ENCODE assay signal across 17 cellular contexts in genomic region chr16:35195173-35195863, GRCh38.
DNase-seq lines count a peak whose midpoint lies in the region; FAIRE-seq and TF ChIP-seq lines count a peak whose summit lies in the region.
"Had no signal": no experiment of that assay in that cellular context is flagged by ENCODE, and none has a peak within 500 bp of the region (broad histone marks: within the 10 kb centered on the region; RNA-seq: fewer than 3 reads in every experiment).

No MANE protein-coding gene starts in this region.

- no peaks in the 10 kb centered on the region for H3K36me3 ChIP-seq in KMS-11 (ENCODE audit: insufficient read depth)
- no peaks in the 10 kb centered on the region for H3K36me3 ChIP-seq in kidney (ENCODE audit: control insufficient read depth in 1 of 2, insufficient read depth in 2 of 2, low read length in 2 of 2)
- no peaks in the 10 kb centered on the region for H3K36me3 ChIP-seq in trophoblast cell (ENCODE audit: control insufficient read depth in 1 of 2, insufficient read depth in 2 of 2, low read length in 2 of 2)
- H3K36me3 ChIP-seq: SJSA1 had no signal

- no peak overlapping the region for H3K4ac ChIP-seq in trophoblast cell (ENCODE audit: low read depth, low read length)

- no peaks in the 10 kb centered on the region for H3K9me3 ChIP-seq in kidney (ENCODE audit: control insufficient read depth in 1 of 2, low read length in 2 of 2)
- H3K9me3 ChIP-seq in trophoblast cell (ENCODE audit: insufficient read depth, low read depth, low read length) = peaks cover 45% of the 10 kb centered on the region

- intact Hi-C loops in kidney (cut with DNase I) = no loop called here
- intact Hi-C loops in cardiac septum (cut with DNase I) = no loop called here

- H3K4me3 ChIP-seq in KMS-11 (IDR thresholded peaks at IDR 0.05; ENCODE audit: insufficient read depth, low read depth, low read length) (no peak overlapping the region), kidney (ENCODE audit: low read length in 2 of 2) (no peak overlapping the region), trophoblast cell (ENCODE audit: low read depth, low read length) (no peak overlapping the region)
- H3K4me3 ChIP-seq: SJSA1 had no signal

- DNase-seq in Daoy (ENCODE audit: low read depth) = peak; percentile 34
- peak; percentile 57 for DNase-seq in RPMI8226
- DNase-seq in kidney = peak; percentile 54
- DNase-seq in iPS-NIHi7 (ENCODE audit: extremely low spot score) = no peak
- DNase-seq in cardiac septum (ENCODE audit: low spot score) = no peak
- no peak for DNase-seq in trophoblast cell
- DNase-seq in NCI-H128 (lab: John Stamatoyannopoulos, UW; ENCODE audit: unreplicated experiment) = no peak
- DNase-seq: ACHN; CD4-positive, alpha-beta T cell; Karpas-422; NCI-H1436; NCI-H510A had no signal

- no peak overlapping the region for H2BK120ac ChIP-seq in trophoblast cell (ENCODE audit: insufficient read depth, low read length, poor library complexity)

- H4K8ac ChIP-seq in trophoblast cell (ENCODE audit: low read depth, low read length) = no peak overlapping the region

- FAIRE-seq in kidney (lab: Jason Lieb, UNC) = no peak
- FAIRE-seq: D721Med, H1, HepG2 had no signal

- H4K91ac ChIP-seq in trophoblast cell (ENCODE audit: low read depth, low read length) = no peak overlapping the region

- 0 out of 2 replicates have a peak, but pooled peaks have one; percentile 19 for TF ChIP-seq CTCF in KMS-11 (conservative IDR thresholded peaks at IDR 0.05; ENCODE audit: low read depth, low read length)
- TF ChIP-seq CTCF in kidney (IDR thresholded peaks at IDR 0.05; ENCODE audit: borderline replicate concordance, extremely low read depth, insufficient read depth) = no peak

- H3K27me3 ChIP-seq in KMS-11 (ENCODE audit: insufficient read depth, low read depth) = no peaks in the 10 kb centered on the region
- H3K27me3 ChIP-seq in trophoblast cell (ENCODE audit: insufficient read depth, low read length) = no peaks in the 10 kb centered on the region
- H3K27me3 ChIP-seq: SJSA1 had no signal

- H2BK5ac ChIP-seq in trophoblast cell (ENCODE audit: low read depth, low read length, poor library complexity) = no peak overlapping the region

- H3K14ac ChIP-seq in trophoblast cell (ENCODE audit: low read length) = no peak overlapping the region

- H3K23ac ChIP-seq in trophoblast cell (ENCODE audit: low read length) = no peak overlapping the region

- H3K79me1 ChIP-seq in trophoblast cell (ENCODE audit: low read length) = no peaks in the 10 kb centered on the region

- no peak overlapping the region for H3K18ac ChIP-seq in trophoblast cell (ENCODE audit: low read length)

- no CpG with 5 or more reads among the region's 29 CpGs for WGBS in trophoblast cell (ENCODE audit: extremely low coverage, insufficient coverage, insufficient read length)

- H4K12ac ChIP-seq in trophoblast cell (ENCODE audit: low read depth, low read length) = no peak overlapping the region

- H3K4me2 ChIP-seq in KMS-11 (no peak overlapping the region), trophoblast cell (ENCODE audit: low read length) (no peak overlapping the region)

- H3K27ac ChIP-seq in KMS-11 = no peak overlapping the region
- no peak overlapping the region for H3K27ac ChIP-seq in kidney (ENCODE audit: low read depth in 2 of 2, low read length in 2 of 2)
- no peak overlapping the region for H3K27ac ChIP-seq in trophoblast cell (ENCODE audit: low read depth, low read length)
- H3K27ac ChIP-seq: SJSA1 had no signal

- H4K20me1 ChIP-seq in KMS-11 (ENCODE audit: insufficient read depth) = no peaks in the 10 kb centered on the region

- no peak overlapping the region for H2BK12ac ChIP-seq in trophoblast cell (ENCODE audit: low read length)

- no peak overlapping the region for H3K9ac ChIP-seq in KMS-11
- no peak overlapping the region for H3K9ac ChIP-seq in kidney (ENCODE audit: low read length in 2 of 2)
- H3K9ac ChIP-seq in trophoblast cell (ENCODE audit: low read length) = no peak overlapping the region

- H2AFZ ChIP-seq in KMS-11 (ENCODE audit: low read depth) (no peak overlapping the region), trophoblast cell (ENCODE audit: insufficient read depth, low read length, poor library complexity) (no peak overlapping the region)

- no peaks in the 10 kb centered on the region for H3K4me1 ChIP-seq in KMS-11 (ENCODE audit: low read depth, poor library complexity, severe bottlenecking)
- no peaks in the 10 kb centered on the region for H3K4me1 ChIP-seq in kidney (ENCODE audit: control insufficient read depth in 1 of 2, insufficient read depth in 1 of 2, low read depth in 1 of 2, low read length in 2 of 2)
- H3K4me1 ChIP-seq in trophoblast cell (ENCODE audit: control insufficient read depth in 1 of 2, insufficient read depth in 2 of 2, low read length in 2 of 2) = no peaks in the 10 kb centered on the region
- H3K4me1 ChIP-seq: SJSA1 had no signal

- no peaks in the 10 kb centered on the region for H3K79me2 ChIP-seq in KMS-11 (ENCODE audit: insufficient read depth, low read depth)
- H3K79me2 ChIP-seq in trophoblast cell (ENCODE audit: control insufficient read depth, insufficient read depth, low read length, poor library complexity) = no peaks in the 10 kb centered on the region

- H2AK5ac ChIP-seq in trophoblast cell (ENCODE audit: low read length) = no peak overlapping the region

Comparison
In these comparisons a context has a peak if more than half of its experiments do, and no peak if none do; other contexts are left out.
1. DNase-seq: peak in Daoy (single experiment), RPMI8226 (single experiment) and kidney (single experiment); none in iPS-NIHi7 (single experiment), cardiac septum (single experiment), trophoblast cell (0 of 2) and NCI-H128 (single experiment).